In the genomic region with DNA sequence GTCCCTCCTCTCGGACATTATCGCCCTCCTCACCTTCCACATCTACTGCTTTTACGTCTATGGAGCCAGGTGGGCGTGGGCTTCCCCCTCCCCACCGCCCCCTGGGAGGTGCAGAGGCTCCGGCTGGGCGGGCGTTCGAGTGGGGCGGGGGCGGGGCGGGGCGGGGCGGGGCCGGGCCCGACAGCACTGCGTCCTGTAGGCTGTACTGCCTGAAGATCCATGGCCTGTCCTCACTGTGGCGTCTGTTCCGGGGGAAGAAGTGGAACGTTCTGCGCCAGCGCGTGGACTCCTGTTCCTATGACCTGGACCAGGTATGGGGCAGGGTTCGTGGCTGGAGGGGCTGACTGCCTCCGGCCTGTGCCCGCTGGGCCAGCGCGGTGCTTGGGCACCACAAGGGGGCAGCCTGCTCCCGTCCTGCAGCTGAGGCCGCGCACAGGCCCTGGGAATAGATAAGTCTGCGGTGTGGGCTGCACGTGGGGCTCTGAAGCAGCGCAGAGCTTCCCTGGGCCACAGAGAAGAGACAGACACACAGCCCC, we compare ENCODE assay signal across 1 cellular context.
TF ChIP-seq lines count a peak whose summit lies in the region.

No MANE protein-coding gene starts in this region.

TF ChIP-seq in H1, 55 proteins besides CTCF, POLR2A, EP300 and RAD21:
- no peak for TF ChIP-seq TEAD4 (IDR thresholded peaks at IDR 0.05; ENCODE audit: low read depth, low read length)
- TF ChIP-seq CHD2 (IDR thresholded peaks at IDR 0.05; ENCODE audit: low read length): no peak
- no peak for TF ChIP-seq ZNF274 (IDR thresholded peaks at IDR 0.05; ENCODE audit: borderline replicate concordance, extremely low read depth, low read length)
- no peak for TF ChIP-seq CHD7 (IDR thresholded peaks at IDR 0.05; ENCODE audit: insufficient replicate concordance, low read length)
- TF ChIP-seq MAX (IDR thresholded peaks at IDR 0.05): peak; percentile 83
- no peak for TF ChIP-seq FOSL1 (IDR thresholded peaks at IDR 0.05; ENCODE audit: insufficient read depth, low read depth, low read length)
- 0 out of 4 replicates have a peak, but pooled peaks of 1 of the 2 experiments have one; percentile 24 for TF ChIP-seq SIN3A (conservative IDR thresholded peaks at IDR 0.05 in 1 of 2, IDR thresholded peaks at IDR 0.05 in 1 of 2; ENCODE audit: low read depth in 1 of 2, low read length in 2 of 2)
- no peak for TF ChIP-seq JUND (IDR thresholded peaks at IDR 0.05; ENCODE audit: low read length)
- no peak for TF ChIP-seq CEBPB (IDR thresholded peaks at IDR 0.05; ENCODE audit: low read depth, low read length)
- peak; percentile 92 for TF ChIP-seq GABPA (IDR thresholded peaks at IDR 0.05; ENCODE audit: borderline replicate concordance, insufficient read depth, low read length)
- TF ChIP-seq, protein P1, sequence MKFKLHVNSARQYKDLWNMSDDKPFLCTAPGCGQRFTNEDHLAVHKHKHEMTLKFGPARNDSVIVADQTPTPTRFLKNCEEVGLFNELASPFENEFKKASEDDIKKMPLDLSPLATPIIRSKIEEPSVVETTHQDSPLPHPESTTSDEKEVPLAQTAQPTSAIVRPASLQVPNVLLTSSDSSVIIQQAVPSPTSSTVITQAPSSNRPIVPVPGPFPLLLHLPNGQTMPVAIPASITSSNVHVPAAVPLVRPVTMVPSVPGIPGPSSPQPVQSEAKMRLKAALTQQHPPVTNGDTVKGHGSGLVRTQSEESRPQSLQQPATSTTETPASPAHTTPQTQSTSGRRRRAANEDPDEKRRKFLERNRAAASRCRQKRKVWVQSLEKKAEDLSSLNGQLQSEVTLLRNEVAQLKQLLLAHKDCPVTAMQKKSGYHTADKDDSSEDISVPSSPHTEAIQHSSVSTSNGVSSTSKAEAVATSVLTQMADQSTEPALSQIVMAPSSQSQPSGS (IDR thresholded peaks at IDR 0.05; ENCODE audit: low read length): no peak
- TF ChIP-seq, protein P2, sequence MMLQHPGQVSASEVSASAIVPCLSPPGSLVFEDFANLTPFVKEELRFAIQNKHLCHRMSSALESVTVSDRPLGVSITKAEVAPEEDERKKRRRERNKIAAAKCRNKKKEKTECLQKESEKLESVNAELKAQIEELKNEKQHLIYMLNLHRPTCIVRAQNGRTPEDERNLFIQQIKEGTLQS (IDR thresholded peaks at IDR 0.05; ENCODE audit: insufficient read depth, low read depth, low read length): no peak
- no peak for TF ChIP-seq SRF (IDR thresholded peaks at IDR 0.05; ENCODE audit: low read depth, low read length)
- peak; percentile 24; the same call in 1 of the 2 replicates for TF ChIP-seq E2F6 (IDR thresholded peaks at IDR 0.05)
- no peak for TF ChIP-seq TAF7 (optimal IDR thresholded peaks at IDR 0.05; ENCODE audit: borderline replicate concordance, low read depth, low read length)
- no peak for TF ChIP-seq MAFK (IDR thresholded peaks at IDR 0.05; ENCODE audit: low read depth, low read length)
- no peak for TF ChIP-seq SP4 (IDR thresholded peaks at IDR 0.05; ENCODE audit: low read length)
- TF ChIP-seq TCF12 (IDR thresholded peaks at IDR 0.05; ENCODE audit: low read depth, low read length): no peak
- TF ChIP-seq RBBP5 (IDR thresholded peaks at IDR 0.05; ENCODE audit: borderline replicate concordance, low read depth, low read length): no peak
- no peak for TF ChIP-seq SIRT6 (IDR thresholded peaks at IDR 0.05; ENCODE audit: low read length)
- TF ChIP-seq BRCA1 (IDR thresholded peaks at IDR 0.05; ENCODE audit: low read depth, low read length): no peak
- no peak for TF ChIP-seq RFX5 (IDR thresholded peaks at IDR 0.05; ENCODE audit: borderline replicate concordance, low read depth, low read length)
- no peak for TF ChIP-seq CBX8 (IDR thresholded peaks at IDR 0.05; ENCODE audit: borderline replicate concordance, low read depth, low read length)
- TF ChIP-seq HDAC2 (IDR thresholded peaks at IDR 0.05; ENCODE audit: borderline replicate concordance in 1 of 2, low read depth in 2 of 2, low read length in 2 of 2): no peak
- no peak for TF ChIP-seq SP2 (IDR thresholded peaks at IDR 0.05; ENCODE audit: low read length)
- TF ChIP-seq RXRA (IDR thresholded peaks at IDR 0.05; ENCODE audit: insufficient read depth, low read depth, low read length): no peak
- TF ChIP-seq SAP30 (IDR thresholded peaks at IDR 0.05; ENCODE audit: insufficient read depth, insufficient replicate concordance, low read length): no peak
- no peak for TF ChIP-seq HDAC6 (IDR thresholded peaks at IDR 0.05; ENCODE audit: low read depth, low read length)
- TF ChIP-seq JUN (IDR thresholded peaks at IDR 0.05; ENCODE audit: low read depth, low read length): no peak
TF ChIP-seq in H1: peak in this region for 4.
